Comparison of ENCODE assay signal across 2 cellular contexts in the genomic region with DNA sequence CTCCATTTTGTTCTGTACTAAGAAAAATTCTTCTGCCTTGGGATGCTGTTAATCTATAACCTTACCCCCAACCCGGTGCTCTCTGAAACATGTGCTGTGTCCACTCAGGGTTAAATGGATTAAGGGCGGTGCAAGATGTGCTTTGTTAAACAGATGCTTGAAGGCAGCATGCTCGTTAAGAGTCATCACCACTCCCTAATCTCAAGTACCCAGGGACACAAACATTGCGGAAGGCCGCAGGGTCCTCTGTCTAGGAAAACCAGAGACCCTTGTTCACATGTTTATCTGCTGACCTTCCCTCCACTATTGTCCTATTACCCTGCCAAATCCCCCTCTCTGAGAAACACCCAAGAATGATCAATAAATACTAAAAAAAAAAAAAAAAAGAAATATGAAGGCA. TPM values are rescaled to one million over a fixed set of nuclear protein-coding genes. Genes with fewer than 3 reads are reported as not detected.
"Had no signal": no experiment of that assay in that cellular context is flagged by ENCODE, and none has a peak within 500 bp of the region (broad histone marks: within the 10 kb centered on the region; RNA-seq: fewer than 3 reads in every experiment).

No MANE protein-coding gene starts in this region.

RNA-seq across cellular contexts. Expression of gene TXK, which starts 53.0 kb away (rescaled TPM):
- total RNA-seq: HepG2, IMR-90 had no signal
- polyA plus RNA-seq: HepG2, IMR-90 had no signal
